Comparison of ENCODE assay signal across 14 cellular contexts in the genomic region with DNA sequence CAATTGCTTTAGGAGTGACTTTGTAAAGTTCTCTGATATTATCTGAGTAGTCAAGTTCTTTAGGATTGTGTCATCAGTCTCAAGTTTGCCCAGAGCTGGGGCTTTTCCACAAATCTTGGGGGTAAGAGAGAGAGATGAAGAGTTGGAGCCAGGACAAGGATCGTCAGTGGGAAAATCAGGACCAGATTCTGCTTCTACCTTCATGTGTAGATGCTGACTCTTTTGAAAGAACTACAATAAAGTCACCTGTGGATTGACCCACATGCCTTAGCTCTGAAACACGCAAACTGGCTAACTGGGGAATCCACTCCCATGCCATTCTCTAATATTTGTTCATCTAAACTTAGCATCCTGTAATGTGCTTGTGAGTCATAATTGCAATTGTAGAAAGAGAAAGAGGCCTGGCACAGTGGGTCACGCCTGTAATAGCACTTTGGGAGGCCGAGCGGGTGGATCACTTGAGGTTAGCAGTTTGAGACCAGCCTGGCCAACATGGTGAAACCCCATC. TPM values are rescaled to one million over a fixed set of nuclear protein-coding genes. Genes with fewer than 3 reads are reported as not detected.
DNase-seq lines count a peak whose midpoint lies in the region; ATAC-seq and TF ChIP-seq lines count a peak whose summit lies in the region.
"Had no signal": no experiment of that assay in that cellular context is flagged by ENCODE, and none has a peak within 500 bp of the region (broad histone marks: within the 10 kb centered on the region; RNA-seq: fewer than 3 reads in every experiment).

No MANE protein-coding gene starts in this region.

- H3K4me1 Mint-ChIP-seq in GM23338 (peaks cover 25% of the 10 kb centered on the region), T-cell (peaks cover 29 to 56% (median 44%) of the 10 kb centered on the region in 3 donors)

- H3K79me2 ChIP-seq in GM23338 (replicated peaks; ENCODE audit: insufficient read depth) = no peaks in the 10 kb centered on the region

- H3K27me3 Mint-ChIP-seq in GM23338 (ENCODE audit: insufficient read depth, low read depth, poor library complexity) (peaks cover 6% of the 10 kb centered on the region), T-cell (no peaks in the 10 kb centered on the region)
- H3K27me3 Mint-ChIP-seq: activated CD4-positive, alpha-beta T cell treated with anti-CD3 and anti-CD28 coated beads for 36 hours; stimulated activated naive CD8-positive, alpha-beta T cell treated with anti-CD3 and anti-CD28 coated beads, Interleukin-15, amount 100 ng/mL, for 72 hours had no signal

- H3K9me2 ChIP-seq in GM23338 (ENCODE audit: insufficient read depth) = no peaks in the 10 kb centered on the region

- H3K36me3 Mint-ChIP-seq in GM23338 (ENCODE audit: low read depth) (no peaks in the 10 kb centered on the region), T-cell (peaks cover 23% of the 10 kb centered on the region)

- ATAC-seq in GM23338 (no peak), SK-N-SH treated with all-trans-retinoic acid at 6 μM for 48 hours (peak; percentile 86), T-cell (replicated peaks in 1 of 4) (no peak)
- ATAC-seq: activated CD4-positive, alpha-beta T cell treated with anti-CD3 and anti-CD28 coated beads for 36 hours; stimulated activated naive CD8-positive, alpha-beta T cell treated with anti-CD3 and anti-CD28 coated beads, Interleukin-15, amount 100 ng/mL, for 72 hours had no signal

- H3K9me3 Mint-ChIP-seq in GM23338 (no peaks in the 10 kb centered on the region), T-cell (no peaks in the 10 kb centered on the region)
- H3K9me3 Mint-ChIP-seq: stimulated activated naive CD8-positive, alpha-beta T cell treated with anti-CD3 and anti-CD28 coated beads, Interleukin-15, amount 100 ng/mL, for 72 hours had no signal

- H3K27me3 ChIP-seq in GM23338 (ENCODE audit: insufficient read depth) = no peaks in the 10 kb centered on the region
- H3K27me3 ChIP-seq: colonic mucosa had no signal

- TF ChIP-seq CTCF in GM23338 (conservative IDR thresholded peaks at IDR 0.05; ENCODE audit: low read depth in 2 of 2) (no peak), fibroblast of pulmonary artery (IDR thresholded peaks at IDR 0.05; ENCODE audit: low read length, missing control alignments) (no peak), GM20000 (IDR thresholded peaks at IDR 0.05; ENCODE audit: extremely low read depth, missing control alignments) (no peak)

- H3K27ac Mint-ChIP-seq in GM23338 (no peak overlapping the region), T-cell (peak overlapping the region in 1 of 2 donors; percentile 18)
- H3K27ac Mint-ChIP-seq: activated CD4-positive, alpha-beta T cell treated with anti-CD3 and anti-CD28 coated beads for 36 hours; stimulated activated naive CD8-positive, alpha-beta T cell treated with anti-CD3 and anti-CD28 coated beads, Interleukin-15, amount 100 ng/mL, for 72 hours had no signal

- H3K27ac ChIP-seq in GM23338 (ENCODE audit: low read depth) = 0 out of 2 replicates have a peak overlapping the region, but pooled peaks have one; percentile 30

- POLR2A ChIA-PET in T-cell (lab: Charles Lee) = interaction anchor here in 1 of 2 donors (0.7 kb wide), 1 partner anchor 120 kb away, joined by 5 read pairs; no protein-coding TSS in a partner anchor

- peaks cover 19% of the 10 kb centered on the region for H3K4me1 ChIP-seq in GM23338 (ENCODE audit: insufficient read depth)

- no peaks in the 10 kb centered on the region for H4K20me1 ChIP-seq in GM23338 (replicated peaks; ENCODE audit: insufficient read depth)

- H3K4me3 ChIP-seq in GM23338 = no peak overlapping the region
- no peak overlapping the region for H3K4me3 ChIP-seq in fibroblast of pulmonary artery (replicated peaks; ENCODE audit: low read depth, low read length)
- no peak overlapping the region for H3K4me3 ChIP-seq in skeletal muscle cell (ENCODE audit: low read depth, low read length)
- H3K4me3 ChIP-seq: colonic mucosa had no signal

- no peak overlapping the region for H3K4me2 ChIP-seq in GM23338

- DNase-seq in GM23338 (ENCODE audit: low spot score) (no peak), fibroblast of pulmonary artery (ENCODE audit: low read depth) (peak; percentile 42), skeletal muscle cell (ENCODE audit: low read depth) (peak; percentile 27), GM20000 (ENCODE audit: low spot score) (no peak), T-cell (no peak), amniotic stem cell (lab: John Stamatoyannopoulos, UW) (no peak), NCI-H2029 treated with DMSO at 0.1 percent for 48 hours (lab: John Stamatoyannopoulos, UW) (no peak)
- DNase-seq: activated CD4-positive, alpha-beta T cell treated with anti-CD3 and anti-CD28 coated beads for 36 hours; colonic mucosa; DMS79; posterior cingulate gyrus; stimulated activated CD4-positive, alpha-beta T cell treated with anti-CD3 and anti-CD28 coated beads, Interleukin-2, amount 100 ng/mL, for 48 hours; stimulated activated naive CD8-positive, alpha-beta T cell treated with anti-CD3 and anti-CD28 coated beads, Interleukin-15, amount 100 ng/mL, for 72 hours had no signal

- H3F3A ChIP-seq in GM23338 (replicated peaks; ENCODE audit: low read depth) = no peaks in the 10 kb centered on the region

- no peak overlapping the region for H2AFZ ChIP-seq in GM23338

- CTCF ChIA-PET in T-cell (lab: Charles Lee) = interaction anchor here (0.6 kb wide), 2 partner anchors 10 to 28 kb away, joined by 3 read pairs; no protein-coding TSS in a partner anchor

- H3K36me3 ChIP-seq in GM23338 (ENCODE audit: insufficient read depth) = no peaks in the 10 kb centered on the region
- H3K36me3 ChIP-seq: colonic mucosa had no signal

- H3K4me3 Mint-ChIP-seq in GM23338 (no peak overlapping the region), T-cell (no peak overlapping the region)
- H3K4me3 Mint-ChIP-seq: activated CD4-positive, alpha-beta T cell treated with anti-CD3 and anti-CD28 coated beads for 36 hours; stimulated activated naive CD8-positive, alpha-beta T cell treated with anti-CD3 and anti-CD28 coated beads, Interleukin-15, amount 100 ng/mL, for 72 hours had no signal

TF ChIP-seq in GM23338, 12 proteins besides CTCF, POLR2A, EP300 and RAD21:
- TF ChIP-seq NANOG (IDR thresholded peaks at IDR 0.05; ENCODE audit: borderline replicate concordance) (no peak), ZNF114 (CRISPR knock-in tag; IDR thresholded peaks at IDR 0.05) (no peak), ZNF331 (CRISPR knock-in tag; IDR thresholded peaks at IDR 0.05; ENCODE audit: low read depth) (no peak), STAT1 (IDR thresholded peaks at IDR 0.05; ENCODE audit: unreplicated experiment) (no peak), EZH2phosphoT487 (IDR thresholded peaks at IDR 0.05; ENCODE audit: unreplicated experiment) (no peak), EZH2 (IDR thresholded peaks at IDR 0.05; ENCODE audit: low read depth, unreplicated experiment) (no peak), CREB1 (CRISPR knock-in tag; IDR thresholded peaks at IDR 0.05; ENCODE audit: low read depth) (no peak)
- TF ChIP-seq, protein P1, sequence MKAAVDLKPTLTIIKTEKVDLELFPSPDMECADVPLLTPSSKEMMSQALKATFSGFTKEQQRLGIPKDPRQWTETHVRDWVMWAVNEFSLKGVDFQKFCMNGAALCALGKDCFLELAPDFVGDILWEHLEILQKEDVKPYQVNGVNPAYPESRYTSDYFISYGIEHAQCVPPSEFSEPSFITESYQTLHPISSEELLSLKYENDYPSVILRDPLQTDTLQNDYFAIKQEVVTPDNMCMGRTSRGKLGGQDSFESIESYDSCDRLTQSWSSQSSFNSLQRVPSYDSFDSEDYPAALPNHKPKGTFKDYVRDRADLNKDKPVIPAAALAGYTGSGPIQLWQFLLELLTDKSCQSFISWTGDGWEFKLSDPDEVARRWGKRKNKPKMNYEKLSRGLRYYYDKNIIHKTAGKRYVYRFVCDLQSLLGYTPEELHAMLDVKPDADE (IDR thresholded peaks at IDR 0.05) = no peak

TF ChIP-seq in SK-N-SH treated with all-trans-retinoic acid at 6 μM for 48 hours, 23 proteins besides CTCF, POLR2A, EP300 and RAD21 (continues in another document):
- TF ChIP-seq ESRRG (CRISPR knock-in tag; IDR thresholded peaks at IDR 0.05) (no peak), ZNF565 (CRISPR knock-in tag; conservative IDR thresholded peaks at IDR 0.05; ENCODE audit: low read depth) (no peak), GLIS3 (CRISPR knock-in tag; IDR thresholded peaks at IDR 0.05) (no peak), ZNF70 (CRISPR knock-in tag; IDR thresholded peaks at IDR 0.05) (no peak), ZFP30 (CRISPR knock-in tag; IDR thresholded peaks at IDR 0.05) (no peak)
- TF ChIP-seq, protein P2, sequence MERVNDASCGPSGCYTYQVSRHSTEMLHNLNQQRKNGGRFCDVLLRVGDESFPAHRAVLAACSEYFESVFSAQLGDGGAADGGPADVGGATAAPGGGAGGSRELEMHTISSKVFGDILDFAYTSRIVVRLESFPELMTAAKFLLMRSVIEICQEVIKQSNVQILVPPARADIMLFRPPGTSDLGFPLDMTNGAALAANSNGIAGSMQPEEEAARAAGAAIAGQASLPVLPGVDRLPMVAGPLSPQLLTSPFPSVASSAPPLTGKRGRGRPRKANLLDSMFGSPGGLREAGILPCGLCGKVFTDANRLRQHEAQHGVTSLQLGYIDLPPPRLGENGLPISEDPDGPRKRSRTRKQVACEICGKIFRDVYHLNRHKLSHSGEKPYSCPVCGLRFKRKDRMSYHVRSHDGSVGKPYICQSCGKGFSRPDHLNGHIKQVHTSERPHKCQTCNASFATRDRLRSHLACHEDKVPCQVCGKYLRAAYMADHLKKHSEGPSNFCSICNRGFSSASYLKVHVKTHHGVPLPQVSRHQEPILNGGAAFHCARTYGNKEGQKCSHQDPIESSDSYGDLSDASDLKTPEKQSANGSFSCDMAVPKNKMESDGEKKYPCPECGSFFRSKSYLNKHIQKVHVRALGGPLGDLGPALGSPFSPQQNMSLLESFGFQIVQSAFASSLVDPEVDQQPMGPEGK (CRISPR knock-in tag; IDR thresholded peaks at IDR 0.05; ENCODE audit: borderline replicate concordance) = no peak

RNA-seq across cellular contexts. Expression of a gene that starts 15.6 kb away (rescaled TPM):
- 11.0 and 11.7 TPM in 2 replicates for total RNA-seq in GM23338 (2014; rRNA removed; shearing (Covaris generic))
- 3.4 and 3.6 TPM in 2 replicates for polyA plus RNA-seq in GM23338 (2016; fragmentation: Nextera tagmentation; extraction: Ambion mirVana)
- total RNA-seq in T-cell = 10 to 100 TPM; 33.1 to 39.5 (median 33.6) TPM

RNA-seq across cellular contexts. Expression of a gene that starts 20.3 kb away (rescaled TPM):
- 45.0 and 59.5 TPM in 2 replicates for total RNA-seq in GM23338 (2014; rRNA removed; shearing (Covaris generic))
- 45.3 and 48.3 TPM in 2 replicates for polyA plus RNA-seq in GM23338 (2016; fragmentation: Nextera tagmentation; extraction: Ambion mirVana)
- 10 to 100 TPM; 56.5 to 74.8 (median 59.4) TPM for total RNA-seq in T-cell

RNA-seq across cellular contexts. Expression of a gene that starts 43.8 kb away (rescaled TPM):
- total RNA-seq in GM23338 (2014; rRNA removed; shearing (Covaris generic)) = 0.52 and 0.89 TPM in 2 replicates
- 0.21 and 0.50 TPM in 2 replicates for polyA plus RNA-seq in GM23338 (2016; fragmentation: Nextera tagmentation; extraction: Ambion mirVana)
- under 1 TPM in 2 of 5 donors, not detected in 3; 0.12 to 0.13 TPM for total RNA-seq in T-cell
- total RNA-seq: activated CD4-positive, alpha-beta T cell treated with anti-CD3 and anti-CD28 coated beads for 36 hours had no signal

Comparison
In these comparisons a context has a peak if more than half of its experiments do, and no peak if none do; other contexts are left out.
1. DNase-seq: peak in fibroblast of pulmonary artery (single experiment) and skeletal muscle cell (single experiment); none in GM23338 (single experiment), GM20000 (single experiment), T-cell (0 of 34), amniotic stem cell (single experiment) and NCI-H2029 treated with DMSO at 0.1 percent for 48 hours (single experiment).